10 cellular contexts compared by ENCODE assay signal in the genomic region with DNA sequence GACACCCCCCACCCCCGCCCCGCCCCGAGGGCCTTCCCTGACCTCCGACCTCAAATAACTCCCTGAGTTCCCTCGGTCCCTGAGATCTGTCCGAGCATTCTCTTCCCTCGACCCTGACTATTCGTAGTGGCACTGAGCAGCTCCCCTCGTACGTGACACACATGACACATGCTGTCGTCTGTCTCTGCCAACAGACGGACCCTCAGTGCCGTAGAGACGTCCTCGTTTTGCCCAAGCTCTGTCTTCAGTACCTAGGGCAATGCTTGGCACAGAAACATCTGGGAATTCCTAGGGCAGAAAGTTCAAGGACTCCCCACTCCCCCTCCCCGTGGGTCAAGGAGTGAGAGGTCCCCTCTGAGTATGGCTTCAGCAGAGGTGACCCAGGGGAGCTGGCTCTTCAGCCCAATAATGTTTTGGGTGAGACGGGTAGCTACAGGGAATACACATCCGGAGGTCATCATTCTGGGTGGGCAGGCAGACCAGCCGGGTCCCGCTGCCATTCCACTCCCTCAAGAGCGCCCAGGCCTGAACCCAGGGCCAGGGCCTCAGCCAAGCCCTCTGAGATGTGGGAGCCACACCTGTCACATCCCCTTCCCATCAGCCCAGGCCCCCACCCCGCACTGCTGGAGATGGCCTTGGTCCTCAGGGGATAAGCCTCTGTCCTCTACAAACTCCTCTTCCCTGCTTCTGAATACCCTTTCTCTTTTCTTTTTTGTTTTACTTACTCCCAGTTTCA. TPM values are rescaled to one million over a fixed set of nuclear protein-coding genes. Genes with fewer than 3 reads are reported as not detected.
DNase-seq lines count a peak whose midpoint lies in the region; ATAC-seq and TF ChIP-seq lines count a peak whose summit lies in the region.
"Had no signal": no experiment of that assay in that cellular context is flagged by ENCODE, and none has a peak within 500 bp of the region (broad histone marks: within the 10 kb centered on the region; RNA-seq: fewer than 3 reads in every experiment).

No MANE protein-coding gene starts in this region.

- TF ChIP-seq CTCF in suprapubic skin (IDR thresholded peaks at IDR 0.05) = no peak

- WGBS in right cardiac atrium = 23% methylated on average over 22 of the region's 22 CpGs
- 28% methylated on average over 15 of the region's 22 CpGs for WGBS in suprapubic skin

- TF ChIP-seq POLR2A in suprapubic skin (IDR thresholded peaks at IDR 0.05) = no peak

- H3K27me3 ChIP-seq in right cardiac atrium (ENCODE audit: control insufficient read depth, insufficient read depth) = no peaks in the 10 kb centered on the region
- peaks cover 44% of the 10 kb centered on the region for H3K27me3 ChIP-seq in iPS-15b (ENCODE audit: control insufficient read depth, insufficient read depth, low read length)
- peaks cover 46% of the 10 kb centered on the region for H3K27me3 ChIP-seq in suprapubic skin

- ATAC-seq in right cardiac atrium (no peak), Right ventricle myocardium superior (ENCODE audit: poor library complexity) (no peak), HG02798 (IDR thresholded peaks at IDR 0.05; ENCODE audit: poor library complexity, unreplicated experiment) (no peak)

- TF ChIP-seq EP300 in suprapubic skin (IDR thresholded peaks at IDR 0.05) = no peak

- intact Hi-C loops in right cardiac atrium (cut with DNase I) (no loop called here), Right ventricle myocardium superior (cut with DNase I) (no loop called here)

- H3K4me3 ChIP-seq in right cardiac atrium (ENCODE audit: low read length) (peak overlapping the region; percentile 43), iPS-15b (ENCODE audit: low read depth, low read length) (peak overlapping the region; percentile 75), suprapubic skin (peak overlapping the region; percentile 54)

- H3K9me3 ChIP-seq in right cardiac atrium (ENCODE audit: control insufficient read depth, low read length) (no peaks in the 10 kb centered on the region), iPS-15b (ENCODE audit: control insufficient read depth, insufficient read depth, low read length) (no peaks in the 10 kb centered on the region), suprapubic skin (no peaks in the 10 kb centered on the region)

- H3K36me3 ChIP-seq in iPS-15b (ENCODE audit: control insufficient read depth, insufficient read depth, low read length) (no peaks in the 10 kb centered on the region), suprapubic skin (no peaks in the 10 kb centered on the region)

- DNase-seq in right cardiac atrium (no peak), Right ventricle myocardium superior (no peak), suprapubic skin (ENCODE audit: low spot score in 2 of 2) (no peak), NCI-H774 (lab: John Stamatoyannopoulos, UW) (no peak)
- DNase-seq: activated CD4-positive, alpha-beta T cell treated with anti-CD3 and anti-CD28 coated beads for 48 hours; NCI-H2171 treated with DMSO at 0.1 percent for 48 hours; SIG-M5 had no signal

- H3K9ac ChIP-seq in iPS-15b (ENCODE audit: low read depth, low read length) = no peak overlapping the region

- no peak overlapping the region for H3K27ac ChIP-seq in right cardiac atrium (ENCODE audit: low read length)
- no peak overlapping the region for H3K27ac ChIP-seq in suprapubic skin
- H3K27ac ChIP-seq: C4-2B had no signal

- H3K4me1 ChIP-seq in right cardiac atrium (ENCODE audit: control insufficient read depth, insufficient read depth, low read length) = peaks cover 2% of the 10 kb centered on the region
- H3K4me1 ChIP-seq in iPS-15b (ENCODE audit: control insufficient read depth, insufficient read depth, low read length) = peaks cover 3% of the 10 kb centered on the region
- peaks cover 19% of the 10 kb centered on the region for H3K4me1 ChIP-seq in suprapubic skin

RNA-seq across cellular contexts. Expression of a gene that starts 0.7 kb away (rescaled TPM):
- total RNA-seq in right cardiac atrium (not detected), Right ventricle myocardium superior (not detected), suprapubic skin (10 to 100 TPM in 2 of 4 donors, 1 to 10 TPM in 2; 4.9 to 11.6 (median 8.1) TPM)
- 0.05 TPM for polyA plus RNA-seq in right cardiac atrium

RNA-seq across cellular contexts. Expression of a gene that starts 21.3 kb away (rescaled TPM):
- total RNA-seq in right cardiac atrium (10 to 100 TPM in 1 of 4 donors, 1 to 10 TPM in 3; 4.9 to 10.5 (median 7.1) TPM), Right ventricle myocardium superior (4.6 TPM), suprapubic skin (10 to 100 TPM; 19.1 to 34.1 (median 24.7) TPM)
- 9.9 TPM for polyA plus RNA-seq in right cardiac atrium

RNA-seq across cellular contexts. Expression of a gene that starts 29.0 kb away (rescaled TPM):
- total RNA-seq in right cardiac atrium (under 1 TPM; 0.06 to 0.59 (median 0.27) TPM), Right ventricle myocardium superior (not detected), suprapubic skin (1 to 10 TPM; 1.1 to 3.7 (median 1.9) TPM)
- 0.23 TPM for polyA plus RNA-seq in right cardiac atrium

RNA-seq across cellular contexts. Expression of a gene that starts 30.0 kb away (rescaled TPM):
- total RNA-seq in right cardiac atrium = not detected
- polyA plus RNA-seq in right cardiac atrium = not detected
- total RNA-seq in Right ventricle myocardium superior = not detected
- under 1 TPM in 1 of 4 donors, not detected in 3; 0.49 TPM for total RNA-seq in suprapubic skin

RNA-seq across cellular contexts. Expression of a gene that starts 34.4 kb away (rescaled TPM):
- total RNA-seq in right cardiac atrium = 10 to 100 TPM; 30.4 to 62.8 (median 51.3) TPM
- 31.4 TPM for polyA plus RNA-seq in right cardiac atrium
- 0.65 TPM for total RNA-seq in Right ventricle myocardium superior
- under 1 TPM in 1 of 4 donors, not detected in 3; 0.13 TPM for total RNA-seq in suprapubic skin
